In the genomic region with DNA sequence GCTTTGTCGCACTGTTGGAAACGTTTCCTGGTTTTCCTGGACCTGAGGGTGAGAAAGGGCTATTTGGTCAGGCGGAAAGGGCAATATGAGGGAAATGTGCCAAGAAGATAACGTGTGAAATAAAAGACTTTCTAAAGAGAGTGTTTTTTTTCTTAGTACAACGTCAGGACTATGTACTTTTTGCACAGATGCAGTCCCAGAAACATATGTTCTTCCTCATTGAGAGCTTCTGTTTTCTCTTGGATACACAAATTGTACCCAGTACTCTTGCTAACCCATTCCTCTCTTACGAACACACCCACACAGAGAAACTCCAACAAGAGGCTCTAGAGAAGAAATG, we compare ENCODE assay signal across 8 cellular contexts. TPM values are rescaled to one million over a fixed set of nuclear protein-coding genes. Genes with fewer than 3 reads are reported as not detected.
DNase-seq lines count a peak whose midpoint lies in the region; ATAC-seq and TF ChIP-seq lines count a peak whose summit lies in the region.

No MANE protein-coding gene starts in this region.

- CTCF ChIA-PET in activated naive CD4-positive, alpha-beta T cell treated with anti-CD3 and anti-CD28 coated beads, Interleukin-2, amount 10 ng/mL, durations not matched to agents 7 days and 5 days (lab: Charles Lee) = no interaction called here

- H3K4me3 Mint-ChIP-seq in activated naive CD4-positive, alpha-beta T cell treated with anti-CD3 and anti-CD28 coated beads, Interleukin-2, amount 10 ng/mL, durations not matched to agents 7 days and 5 days = peak overlapping the region; percentile 70

- in situ Hi-C loops in brain microvascular endothelial cell (cut with HindIII; ENCODE audit: low pct_ligation_motif_present, low sequenced_read_pairs) = no loop called here

- H3K4me1 ChIP-seq in lung (ENCODE audit: control insufficient read depth in 2 of 2, insufficient read depth in 2 of 2, low read length in 2 of 2) (peaks cover under 1 to 8% of the 10 kb centered on the region in 2 donors), tibial nerve (peaks cover 0 to 39% (median 10%) of the 10 kb centered on the region in 4 donors)

- TF ChIP-seq EP300 in tibial nerve (IDR thresholded peaks at IDR 0.05) = peak in 1 of 2 donors; percentile 10

- H3K4me1 Mint-ChIP-seq in activated naive CD4-positive, alpha-beta T cell treated with anti-CD3 and anti-CD28 coated beads, Interleukin-2, amount 10 ng/mL, durations not matched to agents 7 days and 5 days = peaks cover 13% of the 10 kb centered on the region

- peaks cover 50% of the 10 kb centered on the region for H3K27me3 Mint-ChIP-seq in activated naive CD4-positive, alpha-beta T cell treated with anti-CD3 and anti-CD28 coated beads, Interleukin-2, amount 10 ng/mL, durations not matched to agents 7 days and 5 days

- no peak for TF ChIP-seq CTCF in brain microvascular endothelial cell (IDR thresholded peaks at IDR 0.05; ENCODE audit: low read depth, low read length, missing control alignments)
- TF ChIP-seq CTCF in lung (IDR thresholded peaks at IDR 0.05; ENCODE audit: control extremely low read depth, extremely low read depth) = no peak
- TF ChIP-seq CTCF in tibial nerve (IDR thresholded peaks at IDR 0.05) = no peak

- H3K36me3 ChIP-seq in brain microvascular endothelial cell (replicated peaks) (no peaks in the 10 kb centered on the region), lung (ENCODE audit: control insufficient read depth in 2 of 2, insufficient read depth in 2 of 2, low read length in 2 of 2) (no peaks in the 10 kb centered on the region), tibial nerve (no peaks in the 10 kb centered on the region)

- H3K27me3 ChIP-seq in brain microvascular endothelial cell (replicated peaks) (peaks cover 10% of the 10 kb centered on the region), lung (ENCODE audit: control insufficient read depth, insufficient read depth) (no peaks in the 10 kb centered on the region), tibial nerve (no peaks in the 10 kb centered on the region)

- H3K27ac Mint-ChIP-seq in activated naive CD4-positive, alpha-beta T cell treated with anti-CD3 and anti-CD28 coated beads, Interleukin-2, amount 10 ng/mL, durations not matched to agents 7 days and 5 days = no peak overlapping the region

- H3K36me3 Mint-ChIP-seq in activated naive CD4-positive, alpha-beta T cell treated with anti-CD3 and anti-CD28 coated beads, Interleukin-2, amount 10 ng/mL, durations not matched to agents 7 days and 5 days = no peaks in the 10 kb centered on the region

- DNase-seq in activated naive CD4-positive, alpha-beta T cell treated with anti-CD3 and anti-CD28 coated beads, Interleukin-2, amount 10 ng/mL, durations not matched to agents 7 days and 5 days = no peak
- DNase-seq in activated naive CD4-positive, alpha-beta T cell treated with anti-CD3 and anti-CD28 coated beads, Interleukin-2, amount 50 U/mL, for 16 hours = no peak
- DNase-seq in brain microvascular endothelial cell (no peak), lung (ENCODE audit: low spot score) (no peak), tibial nerve (ENCODE audit: low spot score in 2 of 2) (no peak), LoVo (ENCODE audit: low spot score) (no peak), globus pallidus (ENCODE audit: low spot score) (no peak)

- no peak for ATAC-seq in lung (ENCODE audit: insufficient read depth, low FRiP score)
- ATAC-seq in GM18868 (IDR thresholded peaks at IDR 0.05; ENCODE audit: unreplicated experiment) = no peak

- H3K27ac ChIP-seq in brain microvascular endothelial cell = no peak overlapping the region
- H3K27ac ChIP-seq in lung (ENCODE audit: low read depth in 1 of 2, low read length in 1 of 2) = peak overlapping the region in 1 of 2 donors; percentile 21
- peak overlapping the region; percentile 61 to 92 (median 85) for H3K27ac ChIP-seq in tibial nerve

- H3K9me3 ChIP-seq in lung (ENCODE audit: control insufficient read depth in 2 of 2, insufficient read depth in 1 of 2, low read length in 1 of 2) (peaks cover 0 to 2% of the 10 kb centered on the region in 2 donors), tibial nerve (no peaks in the 10 kb centered on the region)

- no peak for TF ChIP-seq POLR2A in tibial nerve (IDR thresholded peaks at IDR 0.05)

- WGBS in lung, 2 donors = 3 to 6% methylated on average over 6 of the region's 6 CpGs
- WGBS in tibial nerve, 2 donors = 4 to 8% methylated on average over 6 of the region's 6 CpGs

- H3K4me3 ChIP-seq in brain microvascular endothelial cell (ENCODE audit: low read depth, low read length) (peak overlapping the region; percentile 58), lung (peak overlapping the region; percentile 44), tibial nerve (peak overlapping the region; percentile 46 to 74 (median 68))

- no peaks in the 10 kb centered on the region for H3K9me3 Mint-ChIP-seq in activated naive CD4-positive, alpha-beta T cell treated with anti-CD3 and anti-CD28 coated beads, Interleukin-2, amount 10 ng/mL, durations not matched to agents 7 days and 5 days

RNA-seq across cellular contexts. Expression of gene PKP2, which starts 0.7 kb away (rescaled TPM):
- 10 to 100 TPM in 1 of 2 donors, 1 to 10 TPM in 1; 4.5 to 10.4 TPM for total RNA-seq in lung
- 1 to 10 TPM in 1 of 2 donors, under 1 TPM in 1; 0.91 to 3.1 TPM for polyA plus RNA-seq in lung
- total RNA-seq in tibial nerve = 10 to 100 TPM; 35.0 to 45.0 (median 42.5) TPM
